9 cellular contexts compared by ENCODE assay signal in genomic region chr7:32299133-32299702, GRCh38.
DNase-seq lines count a peak whose midpoint lies in the region; ATAC-seq and TF ChIP-seq lines count a peak whose summit lies in the region.
"Had no signal": no experiment of that assay in that cellular context is flagged by ENCODE, and none has a peak within 500 bp of the region (broad histone marks: within the 10 kb centered on the region; RNA-seq: fewer than 3 reads in every experiment).

No MANE protein-coding gene starts in this region.

- no peak for TF ChIP-seq POLR2A in spleen (IDR thresholded peaks at IDR 0.05)

- WGBS in spleen, 5 donors, result 22 to 31% (median 28%) methylated on average over 14 to 17 of the region's 17 CpGs

- no peaks in the 10 kb centered on the region for H3K36me3 ChIP-seq in spleen

- H3K4me3 ChIP-seq in spleen, result peak overlapping the region in 7 of 8 donors; percentile 22 to 61 (median 35)

- H3K9me3 ChIP-seq in spleen, result no peaks in the 10 kb centered on the region

- H3K27me3 ChIP-seq in spleen (replicated peaks in 1 of 7), result peaks cover 0 to 64% (median 33%) of the 10 kb centered on the region in 7 donors

- peaks cover 0 to 17% (median 13%) of the 10 kb centered on the region in 6 donors for H3K4me1 ChIP-seq in spleen

- intact Hi-C loops in spleen (cut with DNase I; ENCODE audit: low total_unique reads), result no loop called here

- H3K27ac ChIP-seq in spleen, result peak overlapping the region in 1 of 8 donors; percentile 23

- no peak for ATAC-seq in HG02610 (IDR thresholded peaks at IDR 0.05; ENCODE audit: unreplicated experiment)

- DNase-seq in HT1080 (ENCODE audit: low read depth) (peak; percentile 20), astrocyte of the hippocampus (ENCODE audit: low read depth, low spot score) (peak; percentile 38), iPS-NIHi11 (ENCODE audit: low spot score) (peak; percentile 49), spleen (no peak), occipital lobe (lab: John Stamatoyannopoulos, UW) (no peak), mucosa of gallbladder (ENCODE audit: low spot score) (no peak)
- DNase-seq in stimulated activated CD4-positive, alpha-beta T cell treated with anti-CD3 and anti-CD28 coated beads, Interleukin-1b, Interleukin-23, amount 100 ng/mL, for 48 hours, result no peak
- DNase-seq: NCI-H1930 had no signal

- no peak for TF ChIP-seq CTCF in spleen (IDR thresholded peaks at IDR 0.05 in 8 of 11, conservative IDR thresholded peaks at IDR 0.05 in 3 of 11)

Comparison
In these comparisons a context has a peak if more than half of its experiments do, and no peak if none do; other contexts are left out.
1. DNase-seq: peak in HT1080 (single experiment), astrocyte of the hippocampus (single experiment) and iPS-NIHi11 (single experiment); none in spleen (single experiment), stimulated activated CD4-positive, alpha-beta T cell treated with anti-CD3 and anti-CD28 coated beads, Interleukin-1b, Interleukin-23, amount 100 ng/mL, for 48 hours (single experiment), occipital lobe (single experiment) and mucosa of gallbladder (single experiment).